In genomic region chr11:98107736-98108135, GRCh38 we compare ENCODE assay signal across 15 cellular contexts.
DNase-seq lines count a peak whose midpoint lies in the region; ATAC-seq lines count a peak whose summit lies in the region.
"Had no signal": no experiment of that assay in that cellular context is flagged by ENCODE, and none has a peak within 500 bp of the region (broad histone marks: within the 10 kb centered on the region; RNA-seq: fewer than 3 reads in every experiment).

No MANE protein-coding gene starts in this region.

- H3K4me3 Mint-ChIP-seq in activated naive CD8-positive, alpha-beta T cell treated with anti-CD3 and anti-CD28 coated beads for 36 hours = no peak overlapping the region
- H3K4me3 Mint-ChIP-seq: activated T-helper 17 cell treated with anti-CD3 and anti-CD28 coated beads, Interleukin-2, amount 50 U/mL, for 72 hours; CD8-positive, alpha-beta memory T cell had no signal

- peaks cover 4% of the 10 kb centered on the region for H3K9me3 Mint-ChIP-seq in activated naive CD8-positive, alpha-beta T cell treated with anti-CD3 and anti-CD28 coated beads for 36 hours

- intact Hi-C loops in left cardiac atrium (cut with DNase I) = no loop called here

- H3K36me3 Mint-ChIP-seq in activated naive CD8-positive, alpha-beta T cell treated with anti-CD3 and anti-CD28 coated beads for 36 hours = no peaks in the 10 kb centered on the region
- H3K36me3 Mint-ChIP-seq: CD8-positive, alpha-beta memory T cell had no signal

- DNase-seq in DMS53 treated with DMSO at 0.1 percent for 48 hours (lab: John Stamatoyannopoulos, UW; ENCODE audit: unreplicated experiment) = peak; percentile 66
- peak; percentile 16 to 81 for DNase-seq in NCI-H2081 (lab: John Stamatoyannopoulos, UW)
- DNase-seq in NCI-H69 (lab: John Stamatoyannopoulos, UW) = peak; percentile 97
- peak; percentile 29 for DNase-seq in left cardiac atrium
- DNase-seq in activated gamma-delta T cell (lab: John Stamatoyannopoulos, UW) = no peak
- DNase-seq in AG08395 (ENCODE audit: low spot score) = no peak
- DNase-seq in HCEC 1CT = no peak
- no peak for DNase-seq in activated naive CD8-positive, alpha-beta T cell treated with anti-CD3 and anti-CD28 coated beads for 36 hours
- DNase-seq: CD8-positive, alpha-beta memory T cell; gastrocnemius medialis; left lung; nucleus accumbens; sigmoid colon; stomach had no signal

- H3K4me1 Mint-ChIP-seq in activated naive CD8-positive, alpha-beta T cell treated with anti-CD3 and anti-CD28 coated beads for 36 hours = no peaks in the 10 kb centered on the region
- H3K4me1 Mint-ChIP-seq: activated T-helper 17 cell treated with anti-CD3 and anti-CD28 coated beads, Interleukin-2, amount 50 U/mL, for 72 hours; CD8-positive, alpha-beta memory T cell had no signal

- ATAC-seq in left cardiac atrium = peak in 1 of 2 donors; percentile 80
- ATAC-seq: activated T-helper 17 cell treated with anti-CD3 and anti-CD28 coated beads, Interleukin-2, amount 50 U/mL, for 72 hours; gastrocnemius medialis; left lung had no signal

- H3K27ac Mint-ChIP-seq in activated naive CD8-positive, alpha-beta T cell treated with anti-CD3 and anti-CD28 coated beads for 36 hours = no peak overlapping the region
- H3K27ac Mint-ChIP-seq: activated T-helper 17 cell treated with anti-CD3 and anti-CD28 coated beads, Interleukin-2, amount 50 U/mL, for 72 hours; CD8-positive, alpha-beta memory T cell had no signal

- no peaks in the 10 kb centered on the region for H3K27me3 Mint-ChIP-seq in activated naive CD8-positive, alpha-beta T cell treated with anti-CD3 and anti-CD28 coated beads for 36 hours
- H3K27me3 Mint-ChIP-seq: activated T-helper 17 cell treated with anti-CD3 and anti-CD28 coated beads, Interleukin-2, amount 50 U/mL, for 72 hours; CD8-positive, alpha-beta memory T cell had no signal

Comparison
In these comparisons a context has a peak if more than half of its experiments do, and no peak if none do; other contexts are left out.
1. DNase-seq: peak in DMS53 treated with DMSO at 0.1 percent for 48 hours (single experiment), NCI-H2081 (2 of 2), NCI-H69 (single experiment) and left cardiac atrium (single experiment); none in activated gamma-delta T cell (single experiment), AG08395 (single experiment), HCEC 1CT (single experiment) and activated naive CD8-positive, alpha-beta T cell treated with anti-CD3 and anti-CD28 coated beads for 36 hours (single experiment).